In the genomic region with DNA sequence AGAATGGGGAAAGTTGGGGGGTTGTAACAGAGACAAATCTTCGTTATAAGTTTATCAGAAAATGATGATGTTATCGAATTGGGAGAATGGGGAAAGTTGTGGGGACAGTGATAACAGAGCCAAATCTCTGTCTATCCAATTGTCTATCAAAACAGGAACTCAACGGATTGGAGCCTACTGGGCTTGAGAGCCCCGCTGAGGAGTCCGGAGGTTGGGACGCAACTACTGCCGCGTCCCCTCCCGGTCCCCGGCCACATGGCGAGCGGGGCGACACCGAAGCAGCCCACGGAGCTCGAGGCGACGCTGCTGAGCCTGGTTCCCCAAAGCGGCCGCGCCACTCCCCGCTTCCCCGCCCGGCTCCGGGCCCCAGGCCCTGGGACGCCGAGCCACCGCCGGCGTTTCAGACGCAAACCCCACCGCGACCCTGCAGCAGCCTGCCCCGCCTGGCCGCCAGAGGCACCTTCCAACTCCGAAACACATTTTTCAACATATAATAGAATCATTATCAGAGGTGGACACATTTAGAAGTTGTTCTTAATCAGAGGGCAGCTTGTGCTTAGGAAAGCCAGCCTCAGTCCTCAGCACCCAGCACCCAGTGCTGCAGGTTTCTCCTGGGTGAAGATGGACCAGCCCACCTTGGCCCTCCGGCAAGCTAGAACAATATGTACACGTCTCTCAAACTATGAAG, we compare ENCODE assay signal across 8 cellular contexts. TPM values are rescaled to one million over a fixed set of nuclear protein-coding genes. Genes with fewer than 3 reads are reported as not detected.
DNase-seq lines count a peak whose midpoint lies in the region; TF ChIP-seq lines count a peak whose summit lies in the region.

No MANE protein-coding gene starts in this region.

- 14 to 22% methylated on average over 38 of the region's 38 CpGs for WGBS in sigmoid colon, 2 donors

- H3K27me3 ChIP-seq in sigmoid colon = peaks cover 0 to 53% (median 0%) of the 10 kb centered on the region in 3 donors

- H3K36me3 Mint-ChIP-seq in activated naive CD4-positive, alpha-beta T cell treated with anti-CD3 and anti-CD28 coated beads for 36 hours (ENCODE audit: low read depth) = no peaks in the 10 kb centered on the region
- no peaks in the 10 kb centered on the region for H3K36me3 Mint-ChIP-seq in glutamatergic neuron (ENCODE audit: unreplicated experiment)

- no peak for TF ChIP-seq POLR2A in sigmoid colon (IDR thresholded peaks at IDR 0.05)

- peak overlapping the region in 1 of 4 donors; percentile 26 for H3K27ac ChIP-seq in sigmoid colon

- no peak for TF ChIP-seq EP300 in sigmoid colon (IDR thresholded peaks at IDR 0.05)

- intact Hi-C loops in activated naive CD4-positive, alpha-beta T cell treated with anti-CD3 and anti-CD28 coated beads for 36 hours (cut with micrococcal nuclease) = loop anchor here (1.0 kb wide), 2 partner anchors 14 to 17 kb away; a partner anchor contains a TSS
- intact Hi-C loops in sigmoid colon (cut with DNase I) = no loop called here

- CTCF ChIA-PET in activated naive CD4-positive, alpha-beta T cell treated with anti-CD3 and anti-CD28 coated beads for 36 hours (lab: Charles Lee) = interaction anchor here (0.6 to 1.9 kb wide), 4 partner anchors 18 to 49 kb away, joined by 3 to 12 read pairs (median 4); no protein-coding TSS in a partner anchor

- no peaks in the 10 kb centered on the region for H3K9me3 Mint-ChIP-seq in activated naive CD4-positive, alpha-beta T cell treated with anti-CD3 and anti-CD28 coated beads for 36 hours
- H3K9me3 Mint-ChIP-seq in glutamatergic neuron (ENCODE audit: unreplicated experiment) = no peaks in the 10 kb centered on the region

- TF ChIP-seq CTCF in glutamatergic neuron (IDR thresholded peaks at IDR 0.05; ENCODE audit: partially characterized antibody, unreplicated experiment) = no peak
- no peak for TF ChIP-seq CTCF in sigmoid colon (IDR thresholded peaks at IDR 0.05)

- peaks cover 0 to 7% (median 0%) of the 10 kb centered on the region in 4 donors for H3K4me1 ChIP-seq in sigmoid colon

- H3K27me3 Mint-ChIP-seq in activated naive CD4-positive, alpha-beta T cell treated with anti-CD3 and anti-CD28 coated beads for 36 hours (ENCODE audit: low read depth) = peaks cover 3% of the 10 kb centered on the region
- H3K27me3 Mint-ChIP-seq in glutamatergic neuron (ENCODE audit: unreplicated experiment) = peaks cover 4% of the 10 kb centered on the region

- peak; percentile 20 for DNase-seq in activated naive CD4-positive, alpha-beta T cell treated with anti-CD3 and anti-CD28 coated beads for 36 hours
- DNase-seq in activated naive CD4-positive, alpha-beta T cell treated with Interleukin-2 at 50 U/mL for 16 hours = no peak
- DNase-seq in activated CD8-positive, alpha-beta memory T cell treated with anti-CD3 and anti-CD28 coated beads, Interleukin-2, amount 50 U/mL, for 48 hours = peak; percentile 63
- DNase-seq in glutamatergic neuron (peak; percentile 53), sigmoid colon (no peak), DMS79 treated with DMSO at 0.1 percent for 48 hours (lab: John Stamatoyannopoulos, UW) (no peak), medulla oblongata (ENCODE audit: extremely low spot score) (no peak), NCI-H82 treated with DMSO at 0.1 percent for 48 hours (lab: John Stamatoyannopoulos, UW; ENCODE audit: unreplicated experiment) (no peak)

- no peaks in the 10 kb centered on the region for H3K9me3 ChIP-seq in sigmoid colon

- H3K4me1 Mint-ChIP-seq in activated naive CD4-positive, alpha-beta T cell treated with anti-CD3 and anti-CD28 coated beads for 36 hours (ENCODE audit: low read depth) = peaks cover 48% of the 10 kb centered on the region
- peaks cover 6% of the 10 kb centered on the region for H3K4me1 Mint-ChIP-seq in glutamatergic neuron (ENCODE audit: low read depth, unreplicated experiment)

- peak overlapping the region in 3 of 4 donors; percentile 21 to 35 (median 32) for H3K4me3 ChIP-seq in sigmoid colon

- no peaks in the 10 kb centered on the region for H3K36me3 ChIP-seq in sigmoid colon

- peak overlapping the region; percentile 39 for H3K27ac Mint-ChIP-seq in activated naive CD4-positive, alpha-beta T cell treated with anti-CD3 and anti-CD28 coated beads for 36 hours
- no peak overlapping the region for H3K27ac Mint-ChIP-seq in glutamatergic neuron (ENCODE audit: unreplicated experiment)

- peak overlapping the region; percentile 55 for H3K4me3 Mint-ChIP-seq in activated naive CD4-positive, alpha-beta T cell treated with anti-CD3 and anti-CD28 coated beads for 36 hours
- peak overlapping the region; percentile 67 for H3K4me3 Mint-ChIP-seq in glutamatergic neuron (ENCODE audit: unreplicated experiment)

RNA-seq across cellular contexts. Expression of a gene that starts 13.8 kb away (rescaled TPM):
- total RNA-seq in activated naive CD4-positive, alpha-beta T cell treated with anti-CD3 and anti-CD28 coated beads for 36 hours = 10 to 100 TPM; 30.3 to 35.6 TPM
- total RNA-seq in glutamatergic neuron (ENCODE audit: unreplicated experiment) (69.9 TPM), sigmoid colon (10 to 100 TPM; 11.5 to 19.6 (median 15.5) TPM)
- polyA plus RNA-seq in sigmoid colon = 10 to 100 TPM; 42.2 to 68.0 (median 47.4) TPM

RNA-seq across cellular contexts. Expression of a gene that starts 43.4 kb away (rescaled TPM):
- 1 to 10 TPM; 4.6 to 5.5 TPM for total RNA-seq in activated naive CD4-positive, alpha-beta T cell treated with anti-CD3 and anti-CD28 coated beads for 36 hours
- 43.6 TPM for total RNA-seq in glutamatergic neuron (ENCODE audit: unreplicated experiment)
- 10 to 100 TPM; 16.3 to 33.2 (median 22.6) TPM for total RNA-seq in sigmoid colon
- 10 to 100 TPM; 22.1 to 52.0 (median 50.5) TPM for polyA plus RNA-seq in sigmoid colon

Comparison
In these comparisons a context has a peak if more than half of its experiments do, and no peak if none do; other contexts are left out.
1. DNase-seq: peak in activated naive CD4-positive, alpha-beta T cell treated with anti-CD3 and anti-CD28 coated beads for 36 hours (single experiment), activated CD8-positive, alpha-beta memory T cell treated with anti-CD3 and anti-CD28 coated beads, Interleukin-2, amount 50 U/mL, for 48 hours (single experiment) and glutamatergic neuron (single experiment); none in activated naive CD4-positive, alpha-beta T cell treated with Interleukin-2 at 50 U/mL for 16 hours (single experiment), sigmoid colon (single experiment), DMS79 treated with DMSO at 0.1 percent for 48 hours (single experiment), medulla oblongata (single experiment) and NCI-H82 treated with DMSO at 0.1 percent for 48 hours (single experiment).